In the genomic region with DNA sequence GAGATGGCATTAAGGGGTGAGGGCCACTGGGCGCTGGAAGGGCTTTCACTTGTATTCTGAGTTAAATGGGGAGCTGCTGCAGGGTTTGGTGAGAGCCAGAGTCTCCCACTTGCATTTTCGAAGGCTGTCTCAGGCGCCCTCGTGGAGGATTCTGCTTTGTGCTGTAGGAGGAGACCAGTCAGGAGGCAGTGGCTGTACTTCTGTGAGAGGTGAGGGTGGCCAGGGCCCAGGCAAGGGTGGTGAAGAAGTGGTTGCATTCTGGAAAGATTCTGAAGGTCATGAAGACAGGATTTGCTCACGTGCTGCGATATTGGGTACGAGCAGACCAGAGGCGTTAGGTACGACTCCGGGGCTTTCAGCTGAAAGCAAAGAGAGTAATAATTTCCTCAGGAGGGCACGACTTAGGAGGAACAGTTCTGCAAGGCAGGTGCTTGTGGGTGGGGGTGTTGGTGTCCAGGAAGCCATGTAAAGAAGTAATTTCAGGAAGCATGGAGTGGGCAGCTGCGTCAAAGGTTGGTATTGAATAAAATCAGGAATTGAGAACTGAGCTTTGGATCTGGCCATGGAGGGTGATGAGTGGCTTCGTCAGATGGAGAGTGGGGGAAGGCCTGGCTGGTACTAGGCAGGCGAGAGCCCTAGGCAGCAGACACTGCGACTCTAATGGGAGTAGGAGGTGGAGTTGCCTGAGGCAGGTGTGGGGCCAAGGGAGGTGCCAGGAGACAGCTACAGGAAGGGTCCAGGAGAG, we compare ENCODE assay signal across 23 cellular contexts. TPM values are rescaled to one million over a fixed set of nuclear protein-coding genes. Genes with fewer than 3 reads are reported as not detected.
A peak's percentile ranks its signal among the peaks of the same experiment; 100 is the strongest.
DNase-seq lines count a peak whose midpoint lies in the region; ATAC-seq, FAIRE-seq and TF ChIP-seq lines count a peak whose summit lies in the region.
"Had no signal": no experiment of that assay in that cellular context is flagged by ENCODE, and none has a peak within 500 bp of the region (broad histone marks: within the 10 kb centered on the region; RNA-seq: fewer than 3 reads in every experiment).

No MANE protein-coding gene starts in this region.

- BruUV-seq in GM12878 (replicated peaks; lab: Mats Ljungman, UMichigan) (no TSS peak), A673 (replicated peaks; lab: Mats Ljungman, UMichigan) (no TSS peak)

- H3K9me2 ChIP-seq in GM23338 (ENCODE audit: insufficient read depth), result no peaks in the 10 kb centered on the region

- H3K79me2 ChIP-seq in GM23338 (replicated peaks; ENCODE audit: insufficient read depth), result no peaks in the 10 kb centered on the region
- no peaks in the 10 kb centered on the region for H3K79me2 ChIP-seq in GM12878 (ENCODE audit: control insufficient read depth, insufficient read depth, low read length)
- H3K79me2 ChIP-seq in neural progenitor cell (ENCODE audit: low read depth), result no peaks in the 10 kb centered on the region

- TF ChIP-seq EP300 in GM12878 (IDR thresholded peaks at IDR 0.05; ENCODE audit: borderline replicate concordance in 1 of 2, control insufficient read depth in 1 of 2, low read depth in 2 of 2, low read length in 2 of 2), result no peak

- POLR2A ChIA-PET in GM12878 (lab: Charles Lee) (no interaction called here), A673 (lab: Charles Lee; ENCODE audit: low non-redundant PET) (no interaction called here)

- TF ChIP-seq POLR2A in GM12891 (IDR thresholded peaks at IDR 0.05; ENCODE audit: low read depth, low read length), result 0 out of 2 replicates have a peak, but pooled peaks have one; percentile 21
- peak; percentile 18; the same call in 1 of the 2 replicates for TF ChIP-seq POLR2A in GM12878 (IDR thresholded peaks at IDR 0.05; ENCODE audit: low read depth, low read length)

- no peak for TF ChIP-seq CTCF in GM23338 (conservative IDR thresholded peaks at IDR 0.05; ENCODE audit: low read depth in 2 of 2)
- TF ChIP-seq CTCF in GM12878 (IDR thresholded peaks at IDR 0.05 in 2 of 3, conservative IDR thresholded peaks at IDR 0.05 in 1 of 3; ENCODE audit: control insufficient read depth in 2 of 3, extremely low read depth in 1 of 3, insufficient read depth in 1 of 3, low read depth in 3 of 3, low read length in 3 of 3), result no peak
- no peak for TF ChIP-seq CTCF in nephron progenitor cell (IDR thresholded peaks at IDR 0.05)
- TF ChIP-seq CTCF in neural progenitor cell (IDR thresholded peaks at IDR 0.05), result no peak
- TF ChIP-seq CTCF in A673 (conservative IDR thresholded peaks at IDR 0.05; ENCODE audit: low read depth, low read length), result no peak

- H3K9ac ChIP-seq in GM12878 (ENCODE audit: control insufficient read depth, insufficient read depth, low read length) (no peak overlapping the region), neural progenitor cell (no peak overlapping the region)
- H3K9ac ChIP-seq: BLaER1 treated with 17β-estradiol and CSF1 and Interleukin-3, amounts not matched to agents 10 nM and 100 nM; GM23248 had no signal

- no peak overlapping the region for H3K4me3 Mint-ChIP-seq in GM23338
- no peak overlapping the region for H3K4me3 Mint-ChIP-seq in nephron progenitor cell
- H3K4me3 Mint-ChIP-seq in neural progenitor cell, result no peak overlapping the region
- H3K4me3 Mint-ChIP-seq: CD4-positive, alpha-beta memory T cell had no signal

- H2AFZ ChIP-seq in GM23338, result no peak overlapping the region
- H2AFZ ChIP-seq in GM12878 (ENCODE audit: control insufficient read depth, low read depth, low read length), result no peak overlapping the region
- no peak overlapping the region for H2AFZ ChIP-seq in neural progenitor cell (replicated peaks)
- H2AFZ ChIP-seq: GM23248 had no signal

- CTCF ChIA-PET in GM12878 (lab: Yijun Ruan, JAX) (no interaction called here), A673 (lab: Charles Lee) (no interaction called here)

- H3K27ac Mint-ChIP-seq in GM23338, result peak overlapping the region; percentile 50; the same call in 1 of the 2 replicates
- H3K27ac Mint-ChIP-seq in nephron progenitor cell, result peak overlapping the region; percentile 70
- no peak overlapping the region for H3K27ac Mint-ChIP-seq in neural progenitor cell

- H3K27me3 Mint-ChIP-seq in GM23338 (ENCODE audit: insufficient read depth, low read depth, poor library complexity), result peaks cover 5% of the 10 kb centered on the region
- no peaks in the 10 kb centered on the region for H3K27me3 Mint-ChIP-seq in nephron progenitor cell (ENCODE audit: low read depth, poor library complexity)
- peaks cover 3% of the 10 kb centered on the region for H3K27me3 Mint-ChIP-seq in neural progenitor cell (ENCODE audit: insufficient read depth, low read depth)
- H3K27me3 Mint-ChIP-seq: CD4-positive, alpha-beta memory T cell had no signal

- H3K36me3 Mint-ChIP-seq in GM23338 (ENCODE audit: low read depth) (peaks cover 61% of the 10 kb centered on the region), nephron progenitor cell (ENCODE audit: low read depth) (peaks cover 68% of the 10 kb centered on the region), neural progenitor cell (peaks cover 24% of the 10 kb centered on the region)

- WGBS in GM12878 (ENCODE audit: insufficient coverage, insufficient replicate concordance, low lambda C conversion rate, missing lambda C conversion rate), result 95% methylated on average over 15 of the region's 15 CpGs

- H3K36me3 ChIP-seq in GM23338 (ENCODE audit: insufficient read depth) (peaks cover 11% of the 10 kb centered on the region), GM12878 (ENCODE audit: control insufficient read depth in 2 of 2, insufficient read depth in 2 of 2, low read length in 1 of 2) (peaks cover 15 to 19% of the 10 kb centered on the region in 2 experiments; a peak in 3 of 4 replicates), neural progenitor cell (no peaks in the 10 kb centered on the region), A673 (ENCODE audit: insufficient read depth, low read length, poor library complexity, severe bottlenecking) (peaks cover 13% of the 10 kb centered on the region)

- no peak for DNase-seq in GM12891 (ENCODE audit: insufficient read length, low spot score)
- no peak for DNase-seq in GM23338 (ENCODE audit: low spot score)
- no peak for DNase-seq in GM12878 (ENCODE audit: low read depth, low spot score)
- DNase-seq in nephron progenitor cell, result no peak
- no peak for DNase-seq in neural progenitor cell (ENCODE audit: low spot score)
- DNase-seq in A673 (ENCODE audit: low spot score), result no peak
- DNase-seq: Calu3; CD4-positive, alpha-beta memory T cell; DMS153; GM23248; HCEC 1CT; MV-4-11; NCI-H1417; NCI-H1694 treated with DMSO at 0.1 percent for 48 hours; NCI-H2081 treated with DMSO at 0.1 percent for 48 hours; NCI-H446; NCI-H526 treated with DMSO at 0.1 percent for 48 hours; OCI-M1; SHP77 had no signal

- H3K27me3 ChIP-seq in GM23338 (ENCODE audit: insufficient read depth) (no peaks in the 10 kb centered on the region), GM12878 (replicated peaks in 1 of 2; ENCODE audit: control insufficient read depth in 2 of 2, insufficient read depth in 2 of 2, low read length in 1 of 2) (no peaks in the 10 kb centered on the region), neural progenitor cell (no peaks in the 10 kb centered on the region), A673 (replicated peaks; ENCODE audit: insufficient read depth, low read depth, low read length, poor library complexity) (no peaks in the 10 kb centered on the region)
- H3K27me3 ChIP-seq: BLaER1 treated with 17β-estradiol and CSF1 and Interleukin-3, amounts not matched to agents 10 nM and 100 nM had no signal

- H3K4me1 Mint-ChIP-seq in GM23338 (no peaks in the 10 kb centered on the region), nephron progenitor cell (no peaks in the 10 kb centered on the region), neural progenitor cell (no peaks in the 10 kb centered on the region)

- H3K9me3 Mint-ChIP-seq in GM23338, result no peaks in the 10 kb centered on the region; the same call in 2 of the 3 replicates
- no peaks in the 10 kb centered on the region for H3K9me3 Mint-ChIP-seq in nephron progenitor cell
- H3K9me3 Mint-ChIP-seq in neural progenitor cell, result no peaks in the 10 kb centered on the region

- ATAC-seq in GM23338 (no peak), GM12878 (no peak), HG02884 (IDR thresholded peaks at IDR 0.05; ENCODE audit: unreplicated experiment) (no peak)

- RAD21 ChIA-PET in GM12878 (lab: Charles Lee; ENCODE audit: unreplicated experiment), result no interaction called here

- in situ Hi-C loops in GM12878 (cut with MboI), result no loop called here

- H4K20me1 ChIP-seq in GM23338 (replicated peaks; ENCODE audit: insufficient read depth), result no peaks in the 10 kb centered on the region
- H4K20me1 ChIP-seq in GM12878 (ENCODE audit: control insufficient read depth, insufficient read depth), result no peaks in the 10 kb centered on the region
- H4K20me1 ChIP-seq in neural progenitor cell (ENCODE audit: low read depth), result no peaks in the 10 kb centered on the region
- H4K20me1 ChIP-seq: BLaER1 treated with 17β-estradiol and CSF1 and Interleukin-3, amounts not matched to agents 10 nM and 100 nM had no signal

- H3F3A ChIP-seq in GM23338 (replicated peaks; ENCODE audit: low read depth), result no peaks in the 10 kb centered on the region
- H3F3A ChIP-seq in neural progenitor cell (ENCODE audit: low read depth), result no peaks in the 10 kb centered on the region

- H3K4me3 ChIP-seq in GM23338 (no peak overlapping the region), GM12878 (no peak overlapping the region), neural progenitor cell (no peak overlapping the region), A673 (ENCODE audit: low read depth, low read length, poor library complexity, severe bottlenecking) (no peak overlapping the region)
- H3K4me3 ChIP-seq: BLaER1 treated with 17β-estradiol and CSF1 and Interleukin-3, amounts not matched to agents 10 nM and 100 nM; GM23248 had no signal

- H3K4me2 ChIP-seq in GM23338 (no peak overlapping the region), GM12878 (ENCODE audit: control insufficient read depth, insufficient read depth) (no peak overlapping the region), neural progenitor cell (no peak overlapping the region)
- H3K4me2 ChIP-seq: BLaER1 treated with 17β-estradiol and CSF1 and Interleukin-3, amounts not matched to agents 10 nM and 100 nM had no signal

- TF ChIP-seq RAD21 in GM12878 (IDR thresholded peaks at IDR 0.05; ENCODE audit: insufficient read depth, low read depth, low read length), result no peak

- H3K27ac ChIP-seq in GM23338 (ENCODE audit: low read depth) (no peak overlapping the region), GM12878 (ENCODE audit: control insufficient read depth, insufficient read depth) (no peak overlapping the region), neural progenitor cell (no peak overlapping the region), A673 (ENCODE audit: low read depth, low read length, poor library complexity, severe bottlenecking) (no peak overlapping the region)
- H3K27ac ChIP-seq: BLaER1 treated with 17β-estradiol and CSF1 and Interleukin-3, amounts not matched to agents 10 nM and 100 nM; GM23248 had no signal

- FAIRE-seq in GM12891 (lab: Jason Lieb, UNC) (no peak), GM12878 (lab: Jason Lieb, UNC) (no peak)
- FAIRE-seq: GM18507 had no signal

- intact Hi-C loops in GM12878 (cut with micrococcal nuclease; ENCODE audit: unreplicated experiment) (no loop called here), A673 (cut with micrococcal nuclease; ENCODE audit: unreplicated experiment) (no loop called here)

- H3K4me1 ChIP-seq in GM23338 (ENCODE audit: insufficient read depth) (no peaks in the 10 kb centered on the region), GM12878 (ENCODE audit: control insufficient read depth, insufficient read depth, low read length) (no peaks in the 10 kb centered on the region), neural progenitor cell (no peaks in the 10 kb centered on the region), A673 (ENCODE audit: insufficient read depth, low read length, poor library complexity, severe bottlenecking) (no peaks in the 10 kb centered on the region)
- H3K4me1 ChIP-seq: BLaER1 treated with 17β-estradiol and CSF1 and Interleukin-3, amounts not matched to agents 10 nM and 100 nM had no signal

- SMC1A ChIA-PET in GM12878 (lab: Charles Lee; ENCODE audit: uncharacterized antibody, unreplicated experiment), result interaction anchor here (1.0 kb wide), 1 partner anchor 13 kb away, joined by 3 read pairs; no protein-coding TSS in a partner anchor

- H3K9me3 ChIP-seq in GM12878 (replicated peaks; ENCODE audit: control insufficient read depth, insufficient read depth, low read length) (no peaks in the 10 kb centered on the region; the same call in 2 of the 3 replicates), neural progenitor cell (ENCODE audit: low read depth) (no peaks in the 10 kb centered on the region), A673 (ENCODE audit: low read depth, low read length, poor library complexity, severe bottlenecking) (no peaks in the 10 kb centered on the region)
- H3K9me3 ChIP-seq: BLaER1 treated with 17β-estradiol and CSF1 and Interleukin-3, amounts not matched to agents 10 nM and 100 nM had no signal

RNA-seq across cellular contexts. Expression of a gene that starts 18.2 kb away (rescaled TPM):
- polyA plus RNA-seq in GM12891 (2012; ENCODE audit: low read depth, missing spikeins), result 24.9 TPM
- 45.0 and 46.4 TPM in 2 replicates for total RNA-seq in GM23338 (2014; rRNA removed; shearing (Covaris generic))
- polyA plus RNA-seq in GM23338 (2016; fragmentation: Nextera tagmentation; extraction: Ambion mirVana) (29.9 and 30.1 TPM in 2 replicates), GM12878 (2011; rRNA removed) (55.5 and 64.3 TPM in 2 replicates), GM12878 (2014; fragmentation: Illumina TruSeq; extraction: Trizol) (17.3 and 21.6 TPM in 2 replicates), GM12878 (2014; fragmentation: Nextera tagmentation; extraction: Ambion mirVana) (10 to 100 TPM in 1 of 2 experiments, 1 to 10 TPM in 1; 8.0 to 18.0 TPM), GM12878 (2014; rRNA removed) (36.4 and 38.2 TPM in 2 replicates), GM12878 (2016; fragmentation: Nextera tagmentation; extraction: Ambion mirVana) (10 to 100 TPM; 34.0 to 35.7 TPM)
- 231 and 241 TPM in 2 replicates for total RNA-seq in GM12878 (2013; cell fraction: nucleolus; rRNA removed)
- total RNA-seq in GM12878 (2014; rRNA removed) (33.2 and 34.9 TPM in 2 replicates), GM12878 (2014; rRNA removed; fragmentation: Illumina TruSeq; extraction: Trizol) (19.9 and 20.1 TPM in 2 replicates), GM12878 (2021) (36.1 and 38.4 TPM in 2 replicates), neural progenitor cell (ENCODE audit: low replicate concordance) (33.4 and 45.1 TPM in 2 replicates), A673 (2021) (58.8 and 61.4 TPM in 2 replicates)
- polyA plus RNA-seq in GM12878 (2011; ENCODE audit: low read depth), result 15.9 TPM
- 35.8 and 42.9 TPM in 2 replicates for polyA plus RNA-seq in GM12878 (2011; cell fraction: cytosol; rRNA removed)
- 328 and 344 TPM in 2 replicates for polyA plus RNA-seq in GM12878 (2011; cell fraction: nucleus; rRNA removed)
- polyA plus RNA-seq in GM12878 (2012), result 27.4 and 33.3 TPM in 2 replicates
- 51.7 and 76.2 TPM in 2 replicates for polyA minus RNA-seq in GM12878 (2011; rRNA and poly(A)+ RNA removed)
- 15.5 and 17.2 TPM in 2 replicates for polyA minus RNA-seq in GM12878 (2011; cell fraction: cytosol; rRNA and poly(A)+ RNA removed)
- 89.5 and 142 TPM in 2 replicates for polyA minus RNA-seq in GM12878 (2011; cell fraction: nucleus; rRNA and poly(A)+ RNA removed)

RNA-seq across cellular contexts. Expression of a gene that starts 18.3 kb away (rescaled TPM):
- 17.4 TPM for polyA plus RNA-seq in GM12891 (2012; ENCODE audit: low read depth, missing spikeins)
- 125 and 170 TPM in 2 replicates for total RNA-seq in GM23338 (2014; rRNA removed; shearing (Covaris generic))
- polyA plus RNA-seq in GM23338 (2016; fragmentation: Nextera tagmentation; extraction: Ambion mirVana) (37.3 and 46.9 TPM in 2 replicates), GM12878 (2011; rRNA removed) (23.0 and 34.1 TPM in 2 replicates), GM12878 (2014; fragmentation: Illumina TruSeq; extraction: Trizol) (27.8 and 38.2 TPM in 2 replicates), GM12878 (2014; fragmentation: Nextera tagmentation; extraction: Ambion mirVana) (10 to 100 TPM; 23.0 to 29.5 TPM), GM12878 (2014; rRNA removed) (20.2 and 22.4 TPM in 2 replicates), GM12878 (2016; fragmentation: Nextera tagmentation; extraction: Ambion mirVana) (10 to 100 TPM; 24.8 to 27.2 TPM)
- 122 and 131 TPM in 2 replicates for total RNA-seq in GM12878 (2013; cell fraction: nucleolus; rRNA removed)
- total RNA-seq in GM12878 (2014; rRNA removed) (21.1 and 31.4 TPM in 2 replicates), GM12878 (2014; rRNA removed; fragmentation: Illumina TruSeq; extraction: Trizol) (31.5 and 32.4 TPM in 2 replicates), GM12878 (2021) (19.0 and 21.6 TPM in 2 replicates), neural progenitor cell (ENCODE audit: low replicate concordance) (36.5 and 59.2 TPM in 2 replicates), A673 (2021) (35.4 and 42.3 TPM in 2 replicates)
- polyA plus RNA-seq in GM12878 (2011; ENCODE audit: low read depth), result 25.5 TPM
- 12.1 and 15.3 TPM in 2 replicates for polyA plus RNA-seq in GM12878 (2011; cell fraction: cytosol; rRNA removed)
- polyA plus RNA-seq in GM12878 (2011; cell fraction: nucleus; rRNA removed), result 18.8 and 24.2 TPM in 2 replicates
- 22.2 and 22.8 TPM in 2 replicates for polyA plus RNA-seq in GM12878 (2012)
- 21.3 and 21.6 TPM in 2 replicates for polyA minus RNA-seq in GM12878 (2011; rRNA and poly(A)+ RNA removed)
- polyA minus RNA-seq in GM12878 (2011; cell fraction: cytosol; rRNA and poly(A)+ RNA removed), result 8.2 and 15.0 TPM in 2 replicates
- 21.6 and 28.1 TPM in 2 replicates for polyA minus RNA-seq in GM12878 (2011; cell fraction: nucleus; rRNA and poly(A)+ RNA removed)

RNA-seq across cellular contexts. Expression of a gene that starts 58.9 kb away (rescaled TPM):
- polyA plus RNA-seq in GM12891 (2012; ENCODE audit: low read depth, missing spikeins), result not detected
- 0.62 TPM in 1 of 2 replicates, not detected in the other for total RNA-seq in GM23338 (2014; rRNA removed; shearing (Covaris generic))
- polyA plus RNA-seq in GM23338 (2016; fragmentation: Nextera tagmentation; extraction: Ambion mirVana) (0.11 and 0.21 TPM in 2 replicates), GM12878 (2011; rRNA removed) (not detected in 2 replicates), GM12878 (2014; fragmentation: Illumina TruSeq; extraction: Trizol) (not detected in 2 replicates), GM12878 (2014; fragmentation: Nextera tagmentation; extraction: Ambion mirVana) (not detected), GM12878 (2014; rRNA removed) (not detected in 2 replicates), GM12878 (2016; fragmentation: Nextera tagmentation; extraction: Ambion mirVana) (not detected)
- total RNA-seq in GM12878 (2013; cell fraction: nucleolus; rRNA removed), result not detected in 2 replicates
- total RNA-seq in GM12878 (2014; rRNA removed) (not detected in 2 replicates), GM12878 (2014; rRNA removed; fragmentation: Illumina TruSeq; extraction: Trizol) (not detected in 2 replicates), GM12878 (2021) (not detected in 2 replicates), neural progenitor cell (ENCODE audit: low replicate concordance) (not detected in 2 replicates), A673 (2021) (2.6 and 3.6 TPM in 2 replicates)
- polyA plus RNA-seq in GM12878 (2011; ENCODE audit: low read depth), result not detected
- polyA plus RNA-seq in GM12878 (2011; cell fraction: cytosol; rRNA removed), result not detected in 2 replicates
- polyA plus RNA-seq in GM12878 (2011; cell fraction: nucleus; rRNA removed), result not detected in 2 replicates
- not detected in 2 replicates for polyA plus RNA-seq in GM12878 (2012)
- not detected in 2 replicates for polyA minus RNA-seq in GM12878 (2011; rRNA and poly(A)+ RNA removed)
- polyA minus RNA-seq in GM12878 (2011; cell fraction: cytosol; rRNA and poly(A)+ RNA removed), result not detected in 2 replicates
- not detected in 2 replicates for polyA minus RNA-seq in GM12878 (2011; cell fraction: nucleus; rRNA and poly(A)+ RNA removed)
- total RNA-seq: Calu3; CD4-positive, alpha-beta memory T cell; GM23248; HT1080 had no signal
- polyA plus RNA-seq: CD4-positive, alpha-beta memory T cell; GM23248 had no signal
